9 cellular contexts compared by ENCODE assay signal in the genomic region with DNA sequence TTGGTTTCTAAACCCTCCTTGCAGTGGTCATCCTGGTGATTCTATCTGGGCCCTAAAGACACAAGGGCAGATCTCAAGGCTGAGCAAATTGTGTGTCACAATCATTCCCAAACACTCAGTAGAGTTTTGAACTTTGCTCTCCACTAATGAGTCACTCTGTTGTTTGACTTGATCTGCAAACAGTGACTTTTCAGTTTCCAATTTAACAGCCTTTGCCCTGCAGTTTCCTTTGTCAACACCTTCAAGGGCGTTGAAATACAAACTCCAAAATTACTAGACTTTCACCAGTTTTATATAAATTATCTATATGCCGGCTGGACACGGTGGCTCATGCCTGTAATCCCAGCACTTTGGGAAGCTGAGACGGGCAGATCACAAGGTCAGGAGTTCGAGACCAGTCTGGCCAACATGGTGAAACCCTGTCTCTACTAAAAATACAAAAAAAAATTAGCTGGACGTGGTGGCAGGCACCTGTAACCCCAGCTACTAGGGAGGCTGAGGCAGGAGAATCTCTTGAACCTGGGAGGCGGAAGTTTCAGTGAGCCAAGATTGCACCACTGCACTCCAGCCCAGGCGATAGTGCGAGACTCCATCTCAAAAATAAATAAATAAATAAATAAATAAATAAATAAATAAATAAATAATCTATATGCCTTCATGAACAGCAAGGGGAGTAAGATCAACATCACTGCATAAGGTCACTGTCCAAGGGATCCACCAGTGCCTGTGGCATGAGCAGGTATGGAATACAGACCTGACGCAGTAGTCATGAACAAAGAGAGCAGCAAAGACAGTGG. TPM values are rescaled to one million over a fixed set of nuclear protein-coding genes. Genes with fewer than 3 reads are reported as not detected.
DNase-seq lines count a peak whose midpoint lies in the region; ATAC-seq and TF ChIP-seq lines count a peak whose summit lies in the region.
"Not testable (repeated sequence)": the region's sequence is repeated elsewhere in the genome, so short reads cannot be mapped to it uniquely, and the experiment has no call there.
"Had no signal": no experiment of that assay in that cellular context is flagged by ENCODE, and none has a peak within 500 bp of the region (broad histone marks: within the 10 kb centered on the region; RNA-seq: fewer than 3 reads in every experiment).

No MANE protein-coding gene starts in this region.

- peak overlapping the region; percentile 20 for H3K4me3 Mint-ChIP-seq in T-helper 2 cell treated with Interferon-gamma antibody and Interleukin-4, amounts not matched to agents 5 μg/mL and 100 μg/mL, for 36 hours
- peak overlapping the region; percentile 62 for H3K4me3 Mint-ChIP-seq in natural killer cell treated with Interleukin-12 subunit alpha and Interleukin-12 subunit beta and Interleukin-15 and Interleukin-18, amount 100 ng/mL, for 72 hours

- peaks cover 35% of the 10 kb centered on the region for H3K4me1 Mint-ChIP-seq in T-helper 2 cell treated with Interferon-gamma antibody and Interleukin-4, amounts not matched to agents 5 μg/mL and 100 μg/mL, for 36 hours (ENCODE audit: low read depth)
- peaks cover 0 to 11% of the 10 kb centered on the region in 2 donors for H3K4me1 Mint-ChIP-seq in natural killer cell treated with Interleukin-12 subunit alpha and Interleukin-12 subunit beta and Interleukin-15 and Interleukin-18, amount 100 ng/mL, for 72 hours (ENCODE audit: low read depth in 2 of 2)

- not testable (repeated sequence) for H3K27me3 Mint-ChIP-seq in T-helper 2 cell treated with Interferon-gamma antibody and Interleukin-4, amounts not matched to agents 5 μg/mL and 100 μg/mL, for 36 hours (ENCODE audit: low read depth); natural killer cell treated with Interleukin-12 subunit alpha and Interleukin-12 subunit beta and Interleukin-15 and Interleukin-18, amount 100 ng/mL, for 72 hours

- H3K9me3 Mint-ChIP-seq in T-helper 2 cell treated with Interferon-gamma antibody and Interleukin-4, amounts not matched to agents 5 μg/mL and 100 μg/mL, for 36 hours; natural killer cell treated with Interleukin-12 subunit alpha and Interleukin-12 subunit beta and Interleukin-15 and Interleukin-18, amount 100 ng/mL, for 72 hours: not testable (repeated sequence)

- TF ChIP-seq CTCF in astrocyte of the spinal cord (IDR thresholded peaks at IDR 0.05; ENCODE audit: low read depth, low read length) = not testable (repeated sequence)

- in situ Hi-C loops in astrocyte of the spinal cord (cut with HindIII; ENCODE audit: low sequenced_read_pairs) = not testable (repeated sequence)

- not testable (repeated sequence) for H3K4me3 ChIP-seq in astrocyte of the spinal cord (ENCODE audit: low read depth, low read length)

- DNase-seq in AG08396 (ENCODE audit: low spot score) (peak; percentile 41), HuH-7 (ENCODE audit: low spot score) (peak; percentile 55), astrocyte of the spinal cord (ENCODE audit: low read depth, low spot score) (peak; percentile 16), fibroblast of peridontal ligament (ENCODE audit: extremely low read depth) (peak; percentile 47)
- peak; percentile 65 for DNase-seq in T-helper 2 cell treated with Interferon-gamma antibody and Interleukin-4, amounts not matched to agents 5 μg/mL and 100 μg/mL, for 36 hours (ENCODE audit: low spot score)
- DNase-seq in natural killer cell treated with Interleukin-12 subunit alpha and Interleukin-12 subunit beta and Interleukin-15 and Interleukin-18, amount 100 ng/mL, for 72 hours (ENCODE audit: low spot score) = not testable (repeated sequence)

- peak overlapping the region; percentile 85 for H3K27ac Mint-ChIP-seq in T-helper 2 cell treated with Interferon-gamma antibody and Interleukin-4, amounts not matched to agents 5 μg/mL and 100 μg/mL, for 36 hours
- H3K27ac Mint-ChIP-seq in natural killer cell treated with Interleukin-12 subunit alpha and Interleukin-12 subunit beta and Interleukin-15 and Interleukin-18, amount 100 ng/mL, for 72 hours = peak overlapping the region; percentile 7 to 84

- H3K36me3 Mint-ChIP-seq in T-helper 2 cell treated with Interferon-gamma antibody and Interleukin-4, amounts not matched to agents 5 μg/mL and 100 μg/mL, for 36 hours (ENCODE audit: low read depth) = peaks cover 36% of the 10 kb centered on the region
- peaks cover 15% of the 10 kb centered on the region for H3K36me3 Mint-ChIP-seq in natural killer cell treated with Interleukin-12 subunit alpha and Interleukin-12 subunit beta and Interleukin-15 and Interleukin-18, amount 100 ng/mL, for 72 hours

- ATAC-seq in GM18907 (IDR thresholded peaks at IDR 0.05; ENCODE audit: unreplicated experiment) (peak; percentile 55), HG02798 (IDR thresholded peaks at IDR 0.05; ENCODE audit: poor library complexity, unreplicated experiment) (peak; percentile 92)
- ATAC-seq in natural killer cell treated with Interleukin-12 subunit alpha and Interleukin-12 subunit beta and Interleukin-15 and Interleukin-18, amount 100 ng/mL, for 72 hours = peak in 1 of 2 donors; percentile 88

RNA-seq across cellular contexts. Expression of a gene that starts 17.3 kb away (rescaled TPM):
- 10 to 100 TPM; 48.2 to 59.0 TPM for total RNA-seq in natural killer cell treated with Interleukin-12 subunit alpha and Interleukin-12 subunit beta and Interleukin-15 and Interleukin-18, amount 100 ng/mL, for 72 hours

RNA-seq across cellular contexts. Expression of a gene that starts 18.2 kb away (rescaled TPM):
- 10 to 100 TPM; 37.3 to 53.4 TPM for total RNA-seq in natural killer cell treated with Interleukin-12 subunit alpha and Interleukin-12 subunit beta and Interleukin-15 and Interleukin-18, amount 100 ng/mL, for 72 hours

RNA-seq across cellular contexts. Expression of a gene that starts 40.7 kb away (rescaled TPM):
- not detected for total RNA-seq in natural killer cell treated with Interleukin-12 subunit alpha and Interleukin-12 subunit beta and Interleukin-15 and Interleukin-18, amount 100 ng/mL, for 72 hours
- total RNA-seq: mesothelial cell of epicardium had no signal

RNA-seq across cellular contexts. Expression of a gene that starts 50.1 kb away (rescaled TPM):
- total RNA-seq in natural killer cell treated with Interleukin-12 subunit alpha and Interleukin-12 subunit beta and Interleukin-15 and Interleukin-18, amount 100 ng/mL, for 72 hours = 1 to 10 TPM; 4.4 to 5.8 TPM
